ENCODE assay signal across 10 cellular contexts in the genomic region with DNA sequence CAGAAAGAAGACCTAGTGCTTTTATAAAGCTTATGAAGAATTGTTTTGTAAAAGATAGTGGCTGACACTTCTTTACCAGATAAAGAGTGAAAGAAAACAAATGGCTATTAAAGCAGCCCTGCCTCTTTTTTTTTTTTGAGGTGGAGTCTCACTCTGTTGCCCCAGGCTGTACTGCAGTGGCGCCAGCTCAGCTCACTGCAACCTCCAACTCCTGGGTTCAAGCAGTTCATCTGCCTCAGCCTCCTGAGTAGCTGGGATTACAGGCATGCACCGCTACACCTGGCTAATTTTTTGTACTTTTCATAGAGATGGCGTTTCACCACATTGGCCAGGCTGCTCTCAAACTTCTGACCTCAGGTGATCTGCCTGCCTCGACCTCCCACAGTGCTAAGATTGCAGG. TPM values are rescaled to one million over a fixed set of nuclear protein-coding genes. Genes with fewer than 3 reads are reported as not detected.
DNase-seq lines count a peak whose midpoint lies in the region; ATAC-seq, FAIRE-seq and TF ChIP-seq lines count a peak whose summit lies in the region.
"Had no signal": no experiment of that assay in that cellular context is flagged by ENCODE, and none has a peak within 500 bp of the region (broad histone marks: within the 10 kb centered on the region; RNA-seq: fewer than 3 reads in every experiment).

No MANE protein-coding gene starts in this region.

- no peak for TF ChIP-seq EP300 in K562 (IDR thresholded peaks at IDR 0.05; ENCODE audit: low read length)

- H3K27ac ChIP-seq in K562 (ENCODE audit: extremely low read depth, low read depth, low read length) = peak overlapping the region; percentile 7; the same call in 1 of the 3 replicates
- H3K27ac ChIP-seq in muscle layer of duodenum (ENCODE audit: low read length) = peak overlapping the region; percentile 74
- H3K27ac ChIP-seq in thyroid gland = no peak overlapping the region

- POLR2A ChIA-PET in K562 (lab: Yijun Ruan, JAX) = interaction anchor here (0.6 to 1.3 kb wide), 2 partner anchors 14 to 876 kb away, joined by 3 read pairs; no protein-coding TSS in a partner anchor

- H3K27ac Mint-ChIP-seq in CD14-positive monocyte = peak overlapping the region; percentile 73 to 88 (median 84)

- WGBS in K562 (ENCODE audit: insufficient coverage, low coverage, missing lambda C conversion rate) = 90% methylated on average over 2 of the region's 4 CpGs
- 90 to 94% methylated on average over 4 of the region's 4 CpGs for WGBS in thyroid gland, 2 donors

- no peak for FAIRE-seq in K562 (lab: Jason Lieb, UNC)
- FAIRE-seq: colon had no signal

- H3K27me3 ChIP-seq in K562 (ENCODE audit: control insufficient read depth in 2 of 2, insufficient read depth in 2 of 2, low read length in 2 of 2) (no peaks in the 10 kb centered on the region), muscle layer of duodenum (ENCODE audit: low read depth, low read length) (no peaks in the 10 kb centered on the region), thyroid gland (no peaks in the 10 kb centered on the region), MG63 (no peaks in the 10 kb centered on the region)

- no peak overlapping the region for H3K9ac ChIP-seq in K562 (ENCODE audit: insufficient read depth in 1 of 2, low read depth in 2 of 2, low read length in 2 of 2)

- H3K4me2 ChIP-seq in K562 (ENCODE audit: insufficient read depth, low read length) = no peak overlapping the region

- DNase-seq in CD14-positive monocyte (ENCODE audit: low spot score) (no peak), LHCN-M2 (ENCODE audit: low read depth) (peak; percentile 26), K562 (ENCODE audit: extremely low read depth in 1 of 4, low spot score in 3 of 4) (no peak), thyroid gland (no peak), MG63 (no peak), KBM-7 (no peak), NCI-H446 treated with DMSO at 0.1 percent for 48 hours (lab: John Stamatoyannopoulos, UW) (no peak)
- DNase-seq: naive B cell had no signal

- TF ChIP-seq RAD21 in K562 (CRISPR knock-in tag; conservative IDR thresholded peaks at IDR 0.05 in 1 of 2, IDR thresholded peaks at IDR 0.05 in 1 of 2) = no peak

- H3K4me1 ChIP-seq in K562 (replicated peaks in 1 of 2; ENCODE audit: control insufficient read depth in 2 of 2, insufficient read depth in 2 of 2, low read length in 2 of 2) = no peaks in the 10 kb centered on the region; a peak in 1 of 5 replicates
- peaks cover 11 to 30% of the 10 kb centered on the region in 2 donors for H3K4me1 ChIP-seq in muscle layer of duodenum (ENCODE audit: control insufficient read depth in 1 of 2, insufficient read depth in 2 of 2, low read length in 2 of 2)
- H3K4me1 ChIP-seq in thyroid gland = peaks cover 0 to 12% of the 10 kb centered on the region in 2 donors

- BruUV-seq in K562 (replicated peaks; lab: Mats Ljungman, UMichigan) = no TSS peak

- no peak overlapping the region for H3K4me3 Mint-ChIP-seq in CD14-positive monocyte

- ATAC-seq in K562 = no peak

- H3K36me3 Mint-ChIP-seq in CD14-positive monocyte = peaks cover 76 to 89% of the 10 kb centered on the region in 2 donors

- intact Hi-C loops in CD14-positive monocyte (cut with micrococcal nuclease) (loop anchor here in 1 of 2 donors (5.0 kb wide), 1 partner anchor 43 kb away; no protein-coding TSS in a partner anchor), K562 (cut with micrococcal nuclease) (no loop called here), thyroid gland (cut with DNase I) (no loop called here)

- H3K4me3 ChIP-seq in K562 = no peak overlapping the region
- no peak overlapping the region for H3K4me3 ChIP-seq in muscle layer of duodenum (ENCODE audit: low read depth in 1 of 2, low read length in 2 of 2)
- no peak overlapping the region for H3K4me3 ChIP-seq in thyroid gland (replicated peaks in 1 of 3)
- H3K4me3 ChIP-seq in MG63 = no peak overlapping the region

- H3K27me3 Mint-ChIP-seq in CD14-positive monocyte (ENCODE audit: low read depth in 3 of 3) = no peaks in the 10 kb centered on the region
- H3K27me3 Mint-ChIP-seq: naive B cell had no signal

- H3K9me1 ChIP-seq in K562 (ENCODE audit: control insufficient read depth, insufficient read depth, low read length) = no peaks in the 10 kb centered on the region

- H4K20me1 ChIP-seq in K562 (replicated peaks; ENCODE audit: control insufficient read depth, insufficient read depth, low read length) = no peaks in the 10 kb centered on the region

- TF ChIP-seq POLR2A in K562 (conservative IDR thresholded peaks at IDR 0.05) (no peak), thyroid gland (IDR thresholded peaks at IDR 0.05) (no peak)

- peaks cover 0 to 2% (median 0%) of the 10 kb centered on the region in 7 donors for H3K9me3 Mint-ChIP-seq in CD14-positive monocyte

- no peak overlapping the region for H2AFZ ChIP-seq in K562 (ENCODE audit: low read depth, low read length)

- peaks cover 56% of the 10 kb centered on the region for H3K4me1 Mint-ChIP-seq in CD14-positive monocyte

- H3K36me3 ChIP-seq in K562 (ENCODE audit: control insufficient read depth, insufficient read depth, low read length) = peaks cover 73% of the 10 kb centered on the region
- peaks cover 24 to 37% of the 10 kb centered on the region in 2 donors for H3K36me3 ChIP-seq in muscle layer of duodenum (ENCODE audit: control insufficient read depth in 1 of 2, insufficient read depth in 2 of 2, low read length in 2 of 2)
- peaks cover 48 to 59% of the 10 kb centered on the region in 2 donors for H3K36me3 ChIP-seq in thyroid gland
- peaks cover 86% of the 10 kb centered on the region for H3K36me3 ChIP-seq in MG63

- in situ Hi-C loops in K562 (cut with MboI) (no loop called here), KBM-7 (cut with MboI; ENCODE audit: low pct_unique_long_range_greater_than_20kb, low sequenced_read_pairs) (no loop called here)

- H3K9me3 ChIP-seq in K562 (replicated peaks; ENCODE audit: control insufficient read depth, insufficient read depth, low read depth, low read length) (no peaks in the 10 kb centered on the region), muscle layer of duodenum (ENCODE audit: control insufficient read depth in 1 of 2, low read length in 2 of 2) (no peaks in the 10 kb centered on the region), thyroid gland (no peaks in the 10 kb centered on the region), MG63 (no peaks in the 10 kb centered on the region)

- CTCF ChIA-PET in K562 (lab: Yijun Ruan, JAX; ENCODE audit: low intra/inter-chr PET ratio) = interaction anchor here (0.6 kb wide), 1 partner anchor 1927 kb away, joined by 3 read pairs; no protein-coding TSS in a partner anchor

- H3K79me2 ChIP-seq in K562 (ENCODE audit: control insufficient read depth, insufficient read depth, low read length) = no peaks in the 10 kb centered on the region

- TF ChIP-seq CTCF in CD14-positive monocyte (IDR thresholded peaks at IDR 0.05) (no peak), K562 (IDR thresholded peaks at IDR 0.05 in 2 of 3, conservative IDR thresholded peaks at IDR 0.05 in 1 of 3; ENCODE audit: insufficient read depth in 2 of 3, low read depth in 1 of 3, low read length in 3 of 3) (no peak), thyroid gland (IDR thresholded peaks at IDR 0.05) (no peak)

RNA-seq across cellular contexts. Expression of gene ARPC2, which starts 12.9 kb away (rescaled TPM):
- polyA plus RNA-seq in CD14-positive monocyte (1,000 to 10,000 TPM; 1,162 to 1,227 TPM), K562 (2011; rRNA removed) (178 and 187 TPM in 2 replicates), K562 (2014; fragmentation: Illumina TruSeq; extraction: Trizol) (127 and 152 TPM in 2 replicates), K562 (2014; fragmentation: Nextera tagmentation; extraction: Ambion mirVana) (100 to 1,000 TPM in 1 of 2 experiments, 10 to 100 TPM in 1; 94.0 to 103 TPM), K562 (2014; rRNA removed) (122 and 126 TPM in 2 replicates)
- total RNA-seq in LHCN-M2 (2014; rRNA removed) (499 and 526 TPM in 2 replicates), K562 (2014; rRNA removed) (81.9 and 83.6 TPM in 2 replicates), K562 (2014; rRNA removed; fragmentation: Illumina TruSeq; extraction: Trizol) (89.4 and 93.0 TPM in 2 replicates), K562 (2015; rRNA removed; fragmentation: Illumina TruSeq; extraction: Trizol) (101 and 111 TPM in 2 replicates), K562 (2021) (81.4 and 91.5 TPM in 2 replicates), thyroid gland (100 to 1,000 TPM; 157 to 219 (median 170) TPM)
- 486 TPM for polyA plus RNA-seq in LHCN-M2 (2012)
- 76.3 and 157 TPM in 2 replicates for total RNA-seq in K562 (2011; cell fraction: chromatin; rRNA removed; ENCODE audit: low replicate concordance)
- 62.8 and 63.7 TPM in 2 replicates for total RNA-seq in K562 (2011; cell fraction: nucleolus; rRNA removed)
- total RNA-seq in K562 (2011; cell fraction: nucleoplasm; rRNA removed) = 86.4 and 141 TPM in 2 replicates
- polyA plus RNA-seq in K562 (2011; cell fraction: cytosol; rRNA removed) = 127 and 144 TPM in 2 replicates
- 90.4 and 115 TPM in 2 replicates for polyA plus RNA-seq in K562 (2011; cell fraction: nucleus; rRNA removed)
- 81.6 and 89.0 TPM in 2 replicates for polyA plus RNA-seq in K562 (2012)
- 120 and 128 TPM in 2 replicates for polyA minus RNA-seq in K562 (2011; rRNA and poly(A)+ RNA removed)
- 60.8 and 105 TPM in 2 replicates for polyA minus RNA-seq in K562 (2011; cell fraction: cytosol; rRNA and poly(A)+ RNA removed)
- polyA minus RNA-seq in K562 (2011; cell fraction: nucleus; rRNA and poly(A)+ RNA removed) = 38.5 and 57.2 TPM in 2 replicates
- 505 and 549 TPM in 2 replicates for total RNA-seq in MG63 (2014; rRNA removed; shearing (Covaris generic); ENCODE audit: low replicate concordance)

RNA-seq across cellular contexts. Expression of gene GPBAR1, which starts 31.0 kb away (rescaled TPM):
- polyA plus RNA-seq in CD14-positive monocyte (100 to 1,000 TPM; 143 to 181 TPM), K562 (2011; rRNA removed) (not detected in 2 replicates), K562 (2014; fragmentation: Illumina TruSeq; extraction: Trizol) (not detected in 2 replicates), K562 (2014; fragmentation: Nextera tagmentation; extraction: Ambion mirVana) (not detected), K562 (2014; rRNA removed) (not detected in 2 replicates)
- total RNA-seq in LHCN-M2 (2014; rRNA removed) (0.06 TPM in 1 of 2 replicates, not detected in the other), K562 (2014; rRNA removed) (not detected in 2 replicates), K562 (2014; rRNA removed; fragmentation: Illumina TruSeq; extraction: Trizol) (not detected in 2 replicates), K562 (2015; rRNA removed; fragmentation: Illumina TruSeq; extraction: Trizol) (not detected in 2 replicates), K562 (2021) (not detected in 2 replicates), thyroid gland (1 to 10 TPM in 2 of 4 donors, under 1 TPM in 2; 0.63 to 2.1 (median 1.4) TPM)
- 0.07 TPM for polyA plus RNA-seq in LHCN-M2 (2012)
- total RNA-seq in K562 (2011; cell fraction: chromatin; rRNA removed; ENCODE audit: low replicate concordance) = 0.35 TPM in 1 of 2 replicates, not detected in the other
- total RNA-seq in K562 (2011; cell fraction: nucleolus; rRNA removed) = 0.33 TPM in 1 of 2 replicates, not detected in the other
- total RNA-seq in K562 (2011; cell fraction: nucleoplasm; rRNA removed) = 0.22 and 0.38 TPM in 2 replicates
- 0.04 TPM in 1 of 2 replicates, not detected in the other for polyA plus RNA-seq in K562 (2011; cell fraction: cytosol; rRNA removed)
- polyA plus RNA-seq in K562 (2011; cell fraction: nucleus; rRNA removed) = 0.07 and 0.09 TPM in 2 replicates
- polyA plus RNA-seq in K562 (2012) = 0.08 TPM in 1 of 2 replicates, not detected in the other
- not detected in 2 replicates for polyA minus RNA-seq in K562 (2011; rRNA and poly(A)+ RNA removed)
- not detected in 2 replicates for polyA minus RNA-seq in K562 (2011; cell fraction: cytosol; rRNA and poly(A)+ RNA removed)
- polyA minus RNA-seq in K562 (2011; cell fraction: nucleus; rRNA and poly(A)+ RNA removed) = not detected in 2 replicates
- total RNA-seq in MG63 (2014; rRNA removed; shearing (Covaris generic); ENCODE audit: low replicate concordance) = not detected in 2 replicates

RNA-seq across cellular contexts. Expression of gene AAMP, which starts 40.1 kb away (rescaled TPM):
- 10 to 100 TPM; 90.8 to 98.7 TPM for polyA plus RNA-seq in CD14-positive monocyte
- total RNA-seq in LHCN-M2 (2014; rRNA removed) = 168 and 170 TPM in 2 replicates
- 96.2 TPM for polyA plus RNA-seq in LHCN-M2 (2012)
- total RNA-seq in K562 (2011; cell fraction: chromatin; rRNA removed; ENCODE audit: low replicate concordance) = 32.1 and 75.8 TPM in 2 replicates
- total RNA-seq in K562 (2011; cell fraction: nucleolus; rRNA removed) = 53.4 and 63.2 TPM in 2 replicates
- total RNA-seq in K562 (2011; cell fraction: nucleoplasm; rRNA removed) = 39.5 and 41.6 TPM in 2 replicates
- 156 and 197 TPM in 2 replicates for total RNA-seq in K562 (2014; rRNA removed)
- total RNA-seq in K562 (2014; rRNA removed; fragmentation: Illumina TruSeq; extraction: Trizol) = 62.2 and 77.6 TPM in 2 replicates
- 94.1 and 99.2 TPM in 2 replicates for total RNA-seq in K562 (2015; rRNA removed; fragmentation: Illumina TruSeq; extraction: Trizol)
- total RNA-seq in K562 (2021) = 87.7 and 96.9 TPM in 2 replicates
- polyA plus RNA-seq in K562 (2011; rRNA removed) = 39.5 and 47.3 TPM in 2 replicates
- polyA plus RNA-seq in K562 (2011; cell fraction: cytosol; rRNA removed) = 74.7 and 140 TPM in 2 replicates
- polyA plus RNA-seq in K562 (2011; cell fraction: nucleus; rRNA removed) = 86.2 and 95.8 TPM in 2 replicates
- 76.3 and 79.7 TPM in 2 replicates for polyA plus RNA-seq in K562 (2012)
- 135 and 139 TPM in 2 replicates for polyA plus RNA-seq in K562 (2014; fragmentation: Illumina TruSeq; extraction: Trizol)
- polyA plus RNA-seq in K562 (2014; fragmentation: Nextera tagmentation; extraction: Ambion mirVana) = 1 to 10 TPM; 5.7 to 8.9 TPM
- 133 and 156 TPM in 2 replicates for polyA plus RNA-seq in K562 (2014; rRNA removed)
- polyA minus RNA-seq in K562 (2011; rRNA and poly(A)+ RNA removed) = 38.7 and 46.6 TPM in 2 replicates
- polyA minus RNA-seq in K562 (2011; cell fraction: cytosol; rRNA and poly(A)+ RNA removed) = 31.6 and 40.7 TPM in 2 replicates
- 18.7 and 26.5 TPM in 2 replicates for polyA minus RNA-seq in K562 (2011; cell fraction: nucleus; rRNA and poly(A)+ RNA removed)
- total RNA-seq in thyroid gland = 100 to 1,000 TPM in 3 of 4 donors, 10 to 100 TPM in 1; 86.9 to 175 (median 121) TPM
- total RNA-seq in MG63 (2014; rRNA removed; shearing (Covaris generic); ENCODE audit: low replicate concordance) = 112 TPM in 2 replicates

RNA-seq across cellular contexts. Expression of gene PNKD, which starts 40.5 kb away (rescaled TPM):
- 10 to 100 TPM; 79.8 to 92.0 TPM for polyA plus RNA-seq in CD14-positive monocyte
- 39.6 and 54.2 TPM in 2 replicates for total RNA-seq in LHCN-M2 (2014; rRNA removed)
- polyA plus RNA-seq in LHCN-M2 (2012) = 117 TPM
- 14.5 and 65.7 TPM in 2 replicates for total RNA-seq in K562 (2011; cell fraction: chromatin; rRNA removed; ENCODE audit: low replicate concordance)
- 43.7 and 53.7 TPM in 2 replicates for total RNA-seq in K562 (2011; cell fraction: nucleolus; rRNA removed)
- 35.0 and 68.9 TPM in 2 replicates for total RNA-seq in K562 (2011; cell fraction: nucleoplasm; rRNA removed)
- 50.2 and 55.7 TPM in 2 replicates for total RNA-seq in K562 (2014; rRNA removed)
- total RNA-seq in K562 (2014; rRNA removed; fragmentation: Illumina TruSeq; extraction: Trizol) = 17.5 and 26.0 TPM in 2 replicates
- 32.3 and 34.0 TPM in 2 replicates for total RNA-seq in K562 (2015; rRNA removed; fragmentation: Illumina TruSeq; extraction: Trizol)
- total RNA-seq in K562 (2021) = 59.5 and 60.1 TPM in 2 replicates
- 37.2 and 41.2 TPM in 2 replicates for polyA plus RNA-seq in K562 (2011; rRNA removed)
- 44.5 and 73.0 TPM in 2 replicates for polyA plus RNA-seq in K562 (2011; cell fraction: cytosol; rRNA removed)
- polyA plus RNA-seq in K562 (2011; cell fraction: nucleus; rRNA removed) = 74.3 and 129 TPM in 2 replicates
- polyA plus RNA-seq in K562 (2012) = 59.7 and 79.4 TPM in 2 replicates
- 64.2 and 68.2 TPM in 2 replicates for polyA plus RNA-seq in K562 (2014; fragmentation: Illumina TruSeq; extraction: Trizol)
- 100 to 1,000 TPM in 1 of 2 experiments, 10 to 100 TPM in 1; 89.1 to 105 TPM for polyA plus RNA-seq in K562 (2014; fragmentation: Nextera tagmentation; extraction: Ambion mirVana)
- 80.6 and 85.2 TPM in 2 replicates for polyA plus RNA-seq in K562 (2014; rRNA removed)
- 8.8 and 9.5 TPM in 2 replicates for polyA minus RNA-seq in K562 (2011; rRNA and poly(A)+ RNA removed)
- polyA minus RNA-seq in K562 (2011; cell fraction: cytosol; rRNA and poly(A)+ RNA removed) = 11.2 and 13.5 TPM in 2 replicates
- polyA minus RNA-seq in K562 (2011; cell fraction: nucleus; rRNA and poly(A)+ RNA removed) = 11.0 and 18.3 TPM in 2 replicates
- 100 to 1,000 TPM in 1 of 4 donors, 10 to 100 TPM in 3; 57.0 to 110 (median 81.8) TPM for total RNA-seq in thyroid gland
- 21.5 and 40.8 TPM in 2 replicates for total RNA-seq in MG63 (2014; rRNA removed; shearing (Covaris generic); ENCODE audit: low replicate concordance)

Comparison
In these comparisons a context has a peak if more than half of its experiments do, and no peak if none do; other contexts are left out.
1. H3K27ac ChIP-seq: peak in K562 (single experiment) and muscle layer of duodenum (single experiment); none in thyroid gland (0 of 3).